ENCODE assay signal across 23 cellular contexts in genomic region chr12:67692966-67693365, GRCh38. TPM values are rescaled to one million over a fixed set of nuclear protein-coding genes. Genes with fewer than 3 reads are reported as not detected.
DNase-seq lines count a peak whose midpoint lies in the region; ATAC-seq and TF ChIP-seq lines count a peak whose summit lies in the region.
"Had no signal": no experiment of that assay in that cellular context is flagged by ENCODE, and none has a peak within 500 bp of the region (broad histone marks: within the 10 kb centered on the region; RNA-seq: fewer than 3 reads in every experiment).

No MANE protein-coding gene starts in this region.

- peak overlapping the region in 7 of 11 experiments; percentile 31 to 50 (median 38); a peak in 7 of 22 replicates for H3K4me2 ChIP-seq in BLaER1 treated with 17β-estradiol and CSF1 and Interleukin-3, amounts not matched to agents 10 nM and 100 nM
- H3K4me2 ChIP-seq in OCI-LY7 (ENCODE audit: low read length), result peak overlapping the region; percentile 34

- BruUV-seq in OCI-LY7 (replicated peaks; lab: Mats Ljungman, UMichigan), result no TSS peak

- no peak for TF ChIP-seq POLR2A in Peyer's patch (IDR thresholded peaks at IDR 0.05)

- no peaks in the 10 kb centered on the region for H3K36me3 ChIP-seq in BLaER1 treated with 17β-estradiol and CSF1 and Interleukin-3, amounts not matched to agents 10 nM and 100 nM
- no peaks in the 10 kb centered on the region for H3K36me3 ChIP-seq in OCI-LY7 (ENCODE audit: insufficient read depth, low read length)
- H3K36me3 ChIP-seq in Peyer's patch, result no peaks in the 10 kb centered on the region
- H3K36me3 ChIP-seq in psoas muscle (ENCODE audit: insufficient read depth in 1 of 2, low read depth in 1 of 2), result no peaks in the 10 kb centered on the region

- H3K4me1 ChIP-seq in BLaER1 treated with 17β-estradiol and CSF1 and Interleukin-3, amounts not matched to agents 10 nM and 100 nM, result peaks cover 2 to 47% (median 24%) of the 10 kb centered on the region in 10 experiments
- H3K4me1 ChIP-seq in OCI-LY7 (ENCODE audit: insufficient read depth, low read length, poor library complexity, severe bottlenecking), result peaks cover 61% of the 10 kb centered on the region
- H3K4me1 ChIP-seq in Peyer's patch, result peaks cover 0 to 5% (median 0%) of the 10 kb centered on the region in 4 donors
- H3K4me1 ChIP-seq in psoas muscle, result no peaks in the 10 kb centered on the region

- TF ChIP-seq CTCF in OCI-LY7 (conservative IDR thresholded peaks at IDR 0.05; ENCODE audit: low read length) (no peak), Peyer's patch (IDR thresholded peaks at IDR 0.05) (no peak), psoas muscle (IDR thresholded peaks at IDR 0.05) (no peak)

- H3K9ac ChIP-seq in BLaER1 treated with 17β-estradiol and CSF1 and Interleukin-3, amounts not matched to agents 10 nM and 100 nM, result no peak overlapping the region

- ATAC-seq in GM19468 (IDR thresholded peaks at IDR 0.05; ENCODE audit: extremely low read depth, unreplicated experiment) (peak; percentile 47), HG03095 (IDR thresholded peaks at IDR 0.05; ENCODE audit: unreplicated experiment) (peak; percentile 61), psoas muscle (no peak)
- ATAC-seq: activated naive CD4-positive, alpha-beta T cell treated with anti-CD3 and anti-CD28 coated beads, Interleukin-2, amount 50 U/mL, for 72 hours; activated T-cell treated with anti-CD3 and anti-CD28 coated beads, Interleukin-2, amount 50 U/mL, for 72 hours; left colon; Panc1; stimulated activated naive CD8-positive, alpha-beta T cell treated with anti-CD3 and anti-CD28 coated beads, Interleukin-15, amount 100 ng/mL, for 72 hours had no signal

- WGBS in psoas muscle, 3 donors, result 98 to 99% (median 98%) methylated on average over 2 of the region's 2 CpGs

- intact Hi-C loops in OCI-LY7 (cut with micrococcal nuclease; ENCODE audit: unreplicated experiment) (no loop called here), psoas muscle (cut with DNase I) (no loop called here)

- H3K9me2 ChIP-seq in OCI-LY7 (ENCODE audit: insufficient read depth, low read length), result no peaks in the 10 kb centered on the region

- H3K79me2 ChIP-seq in OCI-LY7 (ENCODE audit: insufficient read depth, low read depth, low read length), result no peaks in the 10 kb centered on the region

- no peak overlapping the region for H3K27ac ChIP-seq in BLaER1 treated with 17β-estradiol and CSF1 and Interleukin-3, amounts not matched to agents 10 nM and 100 nM
- H3K27ac ChIP-seq in OCI-LY7 (ENCODE audit: low read depth, low read length, poor library complexity, severe bottlenecking), result peak overlapping the region; percentile 4
- no peak overlapping the region for H3K27ac ChIP-seq in Peyer's patch
- H3K27ac ChIP-seq in psoas muscle, result no peak overlapping the region

- peak; percentile 50 for DNase-seq in OCI-LY7 (ENCODE audit: low spot score)
- DNase-seq in HK-2 (ENCODE audit: unreplicated experiment), result no peak
- DNase-seq in SHP77 (lab: John Stamatoyannopoulos, UW), result no peak
- no peak for DNase-seq in Peyer's patch
- no peak for DNase-seq in psoas muscle
- DNase-seq: activated CD4-positive, alpha-beta T cell treated with anti-CD3 and anti-CD28 coated beads for 1 hour; activated T-cell treated with anti-CD3 and anti-CD28 coated beads, Interleukin-2, amount 50 U/mL, for 72 hours; cerebellar nuclear complex; effector memory CD4-positive, alpha-beta T cell; glutamatergic neuron; H7; left colon; midbrain; MV-4-11; NCI-H187 treated with DMSO at 0.1 percent for 48 hours; NCI-H2227 treated with DMSO at 0.1 percent for 48 hours; stimulated activated CD4-positive, alpha-beta T cell treated with anti-CD3 and anti-CD28 coated beads, Interleukin-2, amount 100 ng/mL, for 48 hours; stimulated activated naive CD8-positive, alpha-beta T cell treated with anti-CD3 and anti-CD28 coated beads, Interleukin-15, amount 100 ng/mL, for 72 hours had no signal

- H3K27me3 ChIP-seq in BLaER1 treated with 17β-estradiol and CSF1 and Interleukin-3, amounts not matched to agents 10 nM and 100 nM, result no peaks in the 10 kb centered on the region
- H3K27me3 ChIP-seq in Peyer's patch, result no peaks in the 10 kb centered on the region
- no peaks in the 10 kb centered on the region for H3K27me3 ChIP-seq in psoas muscle (ENCODE audit: insufficient read depth in 3 of 3, low read length in 2 of 3)

- 0 out of 2 replicates have a peak overlapping the region, but pooled peaks have one; percentile 8 for H2AFZ ChIP-seq in OCI-LY7 (ENCODE audit: low read length)

- no peak overlapping the region for H3K4me3 ChIP-seq in BLaER1 treated with 17β-estradiol and CSF1 and Interleukin-3, amounts not matched to agents 10 nM and 100 nM
- H3K4me3 ChIP-seq in OCI-LY7 (ENCODE audit: low read depth, low read length, poor library complexity, severe bottlenecking), result peak overlapping the region; percentile 27
- H3K4me3 ChIP-seq in Peyer's patch, result no peak overlapping the region
- no peak overlapping the region for H3K4me3 ChIP-seq in psoas muscle

- no peaks in the 10 kb centered on the region for H4K20me1 ChIP-seq in BLaER1 treated with 17β-estradiol and CSF1 and Interleukin-3, amounts not matched to agents 10 nM and 100 nM
- no peaks in the 10 kb centered on the region for H4K20me1 ChIP-seq in OCI-LY7 (ENCODE audit: insufficient read depth, low read length)

- POLR2A ChIA-PET in OCI-LY7 (lab: Charles Lee), result no interaction called here

- CTCF ChIA-PET in OCI-LY7 (lab: Charles Lee; ENCODE audit: unreplicated experiment), result no interaction called here

- H3K9me3 ChIP-seq in BLaER1 treated with 17β-estradiol and CSF1 and Interleukin-3, amounts not matched to agents 10 nM and 100 nM (replicated peaks in 1 of 11), result peaks cover 0 to 6% (median 0%) of the 10 kb centered on the region in 11 experiments; a peak in 2 of 22 replicates
- H3K9me3 ChIP-seq in OCI-LY7 (ENCODE audit: low read length) (peaks cover 6% of the 10 kb centered on the region; the same call in 1 of the 2 replicates), Peyer's patch (no peaks in the 10 kb centered on the region), psoas muscle (no peaks in the 10 kb centered on the region)

RNA-seq across cellular contexts. Expression of gene DYRK2, which starts 44.4 kb away (rescaled TPM):
- 25.3 and 30.6 TPM in 2 replicates for total RNA-seq in OCI-LY7 (2014; rRNA removed; shearing (Covaris generic))
- total RNA-seq in OCI-LY7 (2022) (31.5 and 32.3 TPM in 2 replicates), Peyer's patch (10 to 100 TPM; 68.5 to 89.1 (median 80.6) TPM), psoas muscle (10 to 100 TPM; 11.0 to 46.4 (median 21.5) TPM)
- 10 to 100 TPM in 1 of 3 donors, 1 to 10 TPM in 2; 2.8 to 10.2 (median 4.6) TPM for polyA plus RNA-seq in psoas muscle

Comparison
In these comparisons a context has a peak if more than half of its experiments do, and no peak if none do; other contexts are left out.
1. ATAC-seq: peak in GM19468 (single experiment) and HG03095 (single experiment); none in psoas muscle (0 of 4).